Comparison of ENCODE assay signal across 2 cellular contexts in the genomic region with DNA sequence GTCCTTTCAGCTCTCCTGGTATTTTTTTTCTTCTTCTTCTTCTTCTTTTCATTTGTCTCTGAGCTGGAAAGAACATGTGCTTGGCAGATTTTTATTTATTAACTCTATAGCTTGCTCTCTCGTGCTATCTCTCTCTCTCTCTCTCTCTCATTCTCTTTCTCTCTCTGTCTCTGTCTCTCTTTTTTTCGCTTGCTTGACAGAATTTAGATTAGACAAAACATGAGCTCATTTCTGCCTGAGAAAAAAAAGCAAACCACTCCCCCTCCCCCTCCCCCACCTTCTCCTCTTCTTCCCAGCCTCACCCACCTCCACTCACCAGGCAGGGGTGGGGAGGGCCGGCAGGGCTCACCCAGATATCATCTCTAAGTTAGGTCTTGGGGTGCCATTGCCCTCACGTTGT.
TF ChIP-seq lines count a peak whose summit lies in the region.

No MANE protein-coding gene starts in this region.

TF ChIP-seq in IMR-90, 13 proteins besides CTCF, POLR2A, EP300 and RAD21:
- TF ChIP-seq MAFK (IDR thresholded peaks at IDR 0.05; ENCODE audit: low read depth, low read length), result 0 out of 2 replicates have a peak, but pooled peaks have one; percentile 14
- TF ChIP-seq, protein P1, sequence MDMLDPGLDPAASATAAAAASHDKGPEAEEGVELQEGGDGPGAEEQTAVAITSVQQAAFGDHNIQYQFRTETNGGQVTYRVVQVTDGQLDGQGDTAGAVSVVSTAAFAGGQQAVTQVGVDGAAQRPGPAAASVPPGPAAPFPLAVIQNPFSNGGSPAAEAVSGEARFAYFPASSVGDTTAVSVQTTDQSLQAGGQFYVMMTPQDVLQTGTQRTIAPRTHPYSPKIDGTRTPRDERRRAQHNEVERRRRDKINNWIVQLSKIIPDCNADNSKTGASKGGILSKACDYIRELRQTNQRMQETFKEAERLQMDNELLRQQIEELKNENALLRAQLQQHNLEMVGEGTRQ (IDR thresholded peaks at IDR 0.05; ENCODE audit: low read depth, low read length), result no peak

TF ChIP-seq in K562, 482 proteins besides CTCF, POLR2A, EP300 and RAD21:
- TF ChIP-seq C11orf30 (IDR thresholded peaks at IDR 0.05; ENCODE audit: low read depth) (peak; percentile 75; the same call in 1 of the 2 replicates), FOSL1 (tag; conservative IDR thresholded peaks at IDR 0.05) (no peak), FOS (IDR thresholded peaks at IDR 0.05; ENCODE audit: extremely low read depth, insufficient read length) (no peak), KDM1A (IDR thresholded peaks at IDR 0.05) (peak in 1 of 2 experiments; percentile 30; a peak in 1 of 4 replicates), ILK (tag; IDR thresholded peaks at IDR 0.05; ENCODE audit: borderline replicate concordance, low read depth) (no peak), ZNF316 (IDR thresholded peaks at IDR 0.05) (peak; percentile 81), KAT7 (CRISPR knock-in tag; IDR thresholded peaks at IDR 0.05; ENCODE audit: borderline replicate concordance) (no peak), TRIM28 (IDR thresholded peaks at IDR 0.05) (no peak), ELF1 (tag; IDR thresholded peaks at IDR 0.05) (no peak), MAFG (tag; conservative IDR thresholded peaks at IDR 0.05) (peak; percentile 26; the same call in 1 of the 2 replicates), ZNF699 (CRISPR knock-in tag; IDR thresholded peaks at IDR 0.05; ENCODE audit: insufficient replicate concordance) (no peak), PURB (CRISPR knock-in tag; IDR thresholded peaks at IDR 0.05; ENCODE audit: low read depth) (no peak)
- TF ChIP-seq, protein P2, sequence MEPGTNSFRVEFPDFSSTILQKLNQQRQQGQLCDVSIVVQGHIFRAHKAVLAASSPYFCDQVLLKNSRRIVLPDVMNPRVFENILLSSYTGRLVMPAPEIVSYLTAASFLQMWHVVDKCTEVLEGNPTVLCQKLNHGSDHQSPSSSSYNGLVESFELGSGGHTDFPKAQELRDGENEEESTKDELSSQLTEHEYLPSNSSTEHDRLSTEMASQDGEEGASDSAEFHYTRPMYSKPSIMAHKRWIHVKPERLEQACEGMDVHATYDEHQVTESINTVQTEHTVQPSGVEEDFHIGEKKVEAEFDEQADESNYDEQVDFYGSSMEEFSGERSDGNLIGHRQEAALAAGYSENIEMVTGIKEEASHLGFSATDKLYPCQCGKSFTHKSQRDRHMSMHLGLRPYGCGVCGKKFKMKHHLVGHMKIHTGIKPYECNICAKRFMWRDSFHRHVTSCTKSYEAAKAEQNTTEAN (CRISPR knock-in tag; IDR thresholded peaks at IDR 0.05), result no peak
- TF ChIP-seq, protein P3, sequence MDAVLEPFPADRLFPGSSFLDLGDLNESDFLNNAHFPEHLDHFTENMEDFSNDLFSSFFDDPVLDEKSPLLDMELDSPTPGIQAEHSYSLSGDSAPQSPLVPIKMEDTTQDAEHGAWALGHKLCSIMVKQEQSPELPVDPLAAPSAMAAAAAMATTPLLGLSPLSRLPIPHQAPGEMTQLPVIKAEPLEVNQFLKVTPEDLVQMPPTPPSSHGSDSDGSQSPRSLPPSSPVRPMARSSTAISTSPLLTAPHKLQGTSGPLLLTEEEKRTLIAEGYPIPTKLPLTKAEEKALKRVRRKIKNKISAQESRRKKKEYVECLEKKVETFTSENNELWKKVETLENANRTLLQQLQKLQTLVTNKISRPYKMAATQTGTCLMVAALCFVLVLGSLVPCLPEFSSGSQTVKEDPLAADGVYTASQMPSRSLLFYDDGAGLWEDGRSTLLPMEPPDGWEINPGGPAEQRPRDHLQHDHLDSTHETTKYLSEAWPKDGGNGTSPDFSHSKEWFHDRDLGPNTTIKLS (IDR thresholded peaks at IDR 0.05; ENCODE audit: borderline replicate concordance, low read depth), result no peak
- TF ChIP-seq, protein P4, sequence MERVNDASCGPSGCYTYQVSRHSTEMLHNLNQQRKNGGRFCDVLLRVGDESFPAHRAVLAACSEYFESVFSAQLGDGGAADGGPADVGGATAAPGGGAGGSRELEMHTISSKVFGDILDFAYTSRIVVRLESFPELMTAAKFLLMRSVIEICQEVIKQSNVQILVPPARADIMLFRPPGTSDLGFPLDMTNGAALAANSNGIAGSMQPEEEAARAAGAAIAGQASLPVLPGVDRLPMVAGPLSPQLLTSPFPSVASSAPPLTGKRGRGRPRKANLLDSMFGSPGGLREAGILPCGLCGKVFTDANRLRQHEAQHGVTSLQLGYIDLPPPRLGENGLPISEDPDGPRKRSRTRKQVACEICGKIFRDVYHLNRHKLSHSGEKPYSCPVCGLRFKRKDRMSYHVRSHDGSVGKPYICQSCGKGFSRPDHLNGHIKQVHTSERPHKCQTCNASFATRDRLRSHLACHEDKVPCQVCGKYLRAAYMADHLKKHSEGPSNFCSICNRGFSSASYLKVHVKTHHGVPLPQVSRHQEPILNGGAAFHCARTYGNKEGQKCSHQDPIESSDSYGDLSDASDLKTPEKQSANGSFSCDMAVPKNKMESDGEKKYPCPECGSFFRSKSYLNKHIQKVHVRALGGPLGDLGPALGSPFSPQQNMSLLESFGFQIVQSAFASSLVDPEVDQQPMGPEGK (CRISPR knock-in tag; IDR thresholded peaks at IDR 0.05; ENCODE audit: borderline replicate concordance), result no peak
